ENCODE assay signal across 8 cellular contexts in genomic region chr1:239987103-239987745, GRCh38.
DNase-seq lines count a peak whose midpoint lies in the region; TF ChIP-seq lines count a peak whose summit lies in the region.

No MANE protein-coding gene starts in this region.

- in situ Hi-C loops in GM23248 (cut with MboI): no loop called here

- H3K9me3 ChIP-seq in GM23248 (ENCODE audit: low read depth) (no peaks in the 10 kb centered on the region), OCI-LY7 (ENCODE audit: low read length) (no peaks in the 10 kb centered on the region), neural cell (ENCODE audit: low read length) (no peaks in the 10 kb centered on the region)
- peaks cover 0 to 17% of the 10 kb centered on the region in 2 donors for H3K9me3 ChIP-seq in CD4-positive, alpha-beta memory T cell (ENCODE audit: control insufficient read depth in 1 of 2, low read length in 2 of 2)

- H3K4me3 ChIP-seq in GM23248 (no peak overlapping the region), OCI-LY7 (ENCODE audit: low read depth, low read length, poor library complexity, severe bottlenecking) (no peak overlapping the region), neural cell (ENCODE audit: low read length) (no peak overlapping the region)
- no peak overlapping the region for H3K4me3 ChIP-seq in CD4-positive, alpha-beta memory T cell (ENCODE audit: low read length in 2 of 2)

- H3K4me3 Mint-ChIP-seq in CD4-positive, alpha-beta memory T cell: no peak overlapping the region

- H2AFZ ChIP-seq in GM23248 (no peak overlapping the region), OCI-LY7 (ENCODE audit: low read length) (no peak overlapping the region), neural cell (ENCODE audit: low read depth, low read length) (no peak overlapping the region)

- no peak overlapping the region for H3K27ac Mint-ChIP-seq in CD4-positive, alpha-beta memory T cell

- DNase-seq in CD1c-positive myeloid dendritic cell (ENCODE audit: extremely low spot score) (peak; percentile 38), GM23248 (peak; percentile 72), OCI-LY7 (ENCODE audit: low spot score) (peak; percentile 35), dedifferentiated amniotic fluid mesenchymal stem cell (ENCODE audit: extremely low spot score) (peak; percentile 50), NK-92 (lab: John Stamatoyannopoulos, UW; ENCODE audit: unreplicated experiment) (no peak), posterior vena cava (ENCODE audit: low spot score) (no peak)
- DNase-seq in CD4-positive, alpha-beta memory T cell: no peak

- H3K36me3 ChIP-seq in GM23248 (ENCODE audit: low read depth) (no peaks in the 10 kb centered on the region), OCI-LY7 (ENCODE audit: insufficient read depth, low read length) (no peaks in the 10 kb centered on the region), neural cell (ENCODE audit: insufficient read depth, low read length) (no peaks in the 10 kb centered on the region)
- no peaks in the 10 kb centered on the region for H3K36me3 ChIP-seq in CD4-positive, alpha-beta memory T cell (ENCODE audit: insufficient read depth, low read length)

- H3K27ac ChIP-seq in GM23248: no peak overlapping the region
- H3K27ac ChIP-seq in OCI-LY7 (ENCODE audit: low read depth, low read length, poor library complexity, severe bottlenecking): no peak overlapping the region
- no peak overlapping the region for H3K27ac ChIP-seq in neural cell (ENCODE audit: low read length)
- no peak overlapping the region for H3K27ac ChIP-seq in CD4-positive, alpha-beta memory T cell (ENCODE audit: low read depth, low read length)

- intact Hi-C loops in OCI-LY7 (cut with micrococcal nuclease; ENCODE audit: unreplicated experiment) (loop anchor here (1.0 kb wide), 1 partner anchor 36 kb away; no protein-coding TSS in a partner anchor), posterior vena cava (cut with DNase I) (no loop called here)
- intact Hi-C loops in CD4-positive, alpha-beta memory T cell (cut with micrococcal nuclease): no loop called here

- H3K79me2 ChIP-seq in GM23248 (ENCODE audit: insufficient read depth) (no peaks in the 10 kb centered on the region), OCI-LY7 (ENCODE audit: insufficient read depth, low read depth, low read length) (no peaks in the 10 kb centered on the region), neural cell (replicated peaks; ENCODE audit: insufficient read depth, low read length) (no peaks in the 10 kb centered on the region)

- BruUV-seq in OCI-LY7 (replicated peaks; lab: Mats Ljungman, UMichigan): no TSS peak

- H3K4me2 ChIP-seq in GM23248 (ENCODE audit: unreplicated experiment): no peak overlapping the region
- H3K4me2 ChIP-seq in OCI-LY7 (ENCODE audit: low read length): no peak overlapping the region
- no peak overlapping the region for H3K4me2 ChIP-seq in neural cell (ENCODE audit: low read length)

- no peaks in the 10 kb centered on the region for H3K4me1 Mint-ChIP-seq in CD4-positive, alpha-beta memory T cell

- POLR2A ChIA-PET in OCI-LY7 (lab: Charles Lee): no interaction called here
- POLR2A ChIA-PET in CD4-positive, alpha-beta memory T cell (lab: Charles Lee; ENCODE audit: partially characterized antibody): no interaction called here

- no peak overlapping the region for H3K9ac ChIP-seq in GM23248
- no peak overlapping the region for H3K9ac ChIP-seq in neural cell (ENCODE audit: low read length)

- peaks cover 0 to 51% (median 44%) of the 10 kb centered on the region in 8 donors for H3K9me3 Mint-ChIP-seq in CD4-positive, alpha-beta memory T cell

- H3K4me1 ChIP-seq in GM23248 (ENCODE audit: insufficient read depth): no peaks in the 10 kb centered on the region
- no peaks in the 10 kb centered on the region for H3K4me1 ChIP-seq in OCI-LY7 (ENCODE audit: insufficient read depth, low read length, poor library complexity, severe bottlenecking)
- no peaks in the 10 kb centered on the region for H3K4me1 ChIP-seq in CD4-positive, alpha-beta memory T cell (ENCODE audit: insufficient read depth, low read length)

- H3K27me3 Mint-ChIP-seq in CD4-positive, alpha-beta memory T cell: peaks cover 0 to 2% of the 10 kb centered on the region in 2 donors

- TF ChIP-seq RAD21 in neural cell (conservative IDR thresholded peaks at IDR 0.05): peak; percentile 68

- CTCF ChIA-PET in OCI-LY7 (lab: Charles Lee; ENCODE audit: unreplicated experiment): no interaction called here
- CTCF ChIA-PET in CD4-positive, alpha-beta memory T cell (lab: Charles Lee; ENCODE audit: partially characterized antibody): interaction anchor here (1.0 to 1.8 kb wide), 2 partner anchors 10 to 16 kb away, joined by 5 to 6 read pairs; no protein-coding TSS in a partner anchor

- no peaks in the 10 kb centered on the region for H4K20me1 ChIP-seq in GM23248 (ENCODE audit: insufficient read depth)
- no peaks in the 10 kb centered on the region for H4K20me1 ChIP-seq in OCI-LY7 (ENCODE audit: insufficient read depth, low read length)
- no peaks in the 10 kb centered on the region for H4K20me1 ChIP-seq in neural cell (ENCODE audit: insufficient read depth)

- no peak for TF ChIP-seq EP300 in neural cell (conservative IDR thresholded peaks at IDR 0.05; ENCODE audit: poor library complexity, severe bottlenecking)

- H3K9me2 ChIP-seq in GM23248 (ENCODE audit: insufficient read depth): no peaks in the 10 kb centered on the region
- no peaks in the 10 kb centered on the region for H3K9me2 ChIP-seq in OCI-LY7 (ENCODE audit: insufficient read depth, low read length)
- H3K9me2 ChIP-seq in neural cell (ENCODE audit: insufficient read depth, low read length): no peaks in the 10 kb centered on the region

- 0 to 3% methylated on average over 2 of the region's 2 CpGs for WGBS in GM23248 (ENCODE audit: low coverage in 1 of 2, low lambda C conversion rate in 2 of 2, missing lambda C conversion rate in 2 of 2), 2 experiments

- peaks cover 42% of the 10 kb centered on the region for H3K27me3 ChIP-seq in GM23248 (replicated peaks; ENCODE audit: insufficient read depth)
- no peaks in the 10 kb centered on the region for H3K27me3 ChIP-seq in neural cell (ENCODE audit: insufficient read depth, low read depth, low read length)
- H3K27me3 ChIP-seq in CD4-positive, alpha-beta memory T cell (ENCODE audit: insufficient read depth, low read length): no peaks in the 10 kb centered on the region

- H3F3A ChIP-seq in GM23248 (ENCODE audit: insufficient read depth) (no peaks in the 10 kb centered on the region), neural cell (ENCODE audit: insufficient read depth, low read length, poor library complexity, severe bottlenecking) (no peaks in the 10 kb centered on the region)

- TF ChIP-seq CTCF in OCI-LY7 (conservative IDR thresholded peaks at IDR 0.05; ENCODE audit: low read length) (peak; percentile 86), neural cell (IDR thresholded peaks at IDR 0.05; ENCODE audit: poor library complexity, severe bottlenecking) (peak; percentile 64)

- peaks cover 2 to 7% of the 10 kb centered on the region in 2 donors for H3K36me3 Mint-ChIP-seq in CD4-positive, alpha-beta memory T cell

TF ChIP-seq in neural cell, 6 proteins besides CTCF, POLR2A, EP300 and RAD21:
- TF ChIP-seq SMC3 (conservative IDR thresholded peaks at IDR 0.05; ENCODE audit: poor library complexity): peak; percentile 63
- TF ChIP-seq, protein P1, sequence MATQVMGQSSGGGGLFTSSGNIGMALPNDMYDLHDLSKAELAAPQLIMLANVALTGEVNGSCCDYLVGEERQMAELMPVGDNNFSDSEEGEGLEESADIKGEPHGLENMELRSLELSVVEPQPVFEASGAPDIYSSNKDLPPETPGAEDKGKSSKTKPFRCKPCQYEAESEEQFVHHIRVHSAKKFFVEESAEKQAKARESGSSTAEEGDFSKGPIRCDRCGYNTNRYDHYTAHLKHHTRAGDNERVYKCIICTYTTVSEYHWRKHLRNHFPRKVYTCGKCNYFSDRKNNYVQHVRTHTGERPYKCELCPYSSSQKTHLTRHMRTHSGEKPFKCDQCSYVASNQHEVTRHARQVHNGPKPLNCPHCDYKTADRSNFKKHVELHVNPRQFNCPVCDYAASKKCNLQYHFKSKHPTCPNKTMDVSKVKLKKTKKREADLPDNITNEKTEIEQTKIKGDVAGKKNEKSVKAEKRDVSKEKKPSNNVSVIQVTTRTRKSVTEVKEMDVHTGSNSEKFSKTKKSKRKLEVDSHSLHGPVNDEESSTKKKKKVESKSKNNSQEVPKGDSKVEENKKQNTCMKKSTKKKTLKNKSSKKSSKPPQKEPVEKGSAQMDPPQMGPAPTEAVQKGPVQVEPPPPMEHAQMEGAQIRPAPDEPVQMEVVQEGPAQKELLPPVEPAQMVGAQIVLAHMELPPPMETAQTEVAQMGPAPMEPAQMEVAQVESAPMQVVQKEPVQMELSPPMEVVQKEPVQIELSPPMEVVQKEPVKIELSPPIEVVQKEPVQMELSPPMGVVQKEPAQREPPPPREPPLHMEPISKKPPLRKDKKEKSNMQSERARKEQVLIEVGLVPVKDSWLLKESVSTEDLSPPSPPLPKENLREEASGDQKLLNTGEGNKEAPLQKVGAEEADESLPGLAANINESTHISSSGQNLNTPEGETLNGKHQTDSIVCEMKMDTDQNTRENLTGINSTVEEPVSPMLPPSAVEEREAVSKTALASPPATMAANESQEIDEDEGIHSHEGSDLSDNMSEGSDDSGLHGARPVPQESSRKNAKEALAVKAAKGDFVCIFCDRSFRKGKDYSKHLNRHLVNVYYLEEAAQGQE (IDR thresholded peaks at IDR 0.05; ENCODE audit: borderline replicate concordance): no peak
TF ChIP-seq in neural cell: peak in this region for 1.

Comparison
In these comparisons a context has a peak if more than half of its experiments do, and no peak if none do; other contexts are left out.
1. DNase-seq: peak in CD1c-positive myeloid dendritic cell (single experiment), GM23248 (single experiment), OCI-LY7 (single experiment) and dedifferentiated amniotic fluid mesenchymal stem cell (single experiment); none in CD4-positive, alpha-beta memory T cell (0 of 5), NK-92 (single experiment) and posterior vena cava (single experiment).